Comparison of ENCODE assay signal across 1 cellular context in genomic region chr5:111079846-111080245, GRCh38.
TF ChIP-seq lines count a peak whose summit lies in the region.

No MANE protein-coding gene starts in this region.

TF ChIP-seq in K562, 482 proteins besides CTCF, POLR2A, EP300 and RAD21 (continued from another document):
- TF ChIP-seq E2F4 (CRISPR knock-in tag; IDR thresholded peaks at IDR 0.05; ENCODE audit: low read depth) (no peak), CCNT2 (IDR thresholded peaks at IDR 0.05; ENCODE audit: borderline replicate concordance, extremely low read depth, insufficient read length, low read depth, low read length) (no peak), HEY1 (CRISPR knock-in tag; IDR thresholded peaks at IDR 0.05; ENCODE audit: borderline replicate concordance) (no peak), MITF (IDR thresholded peaks at IDR 0.05) (no peak)
